ENCODE assay signal across 21 cellular contexts in genomic region chr5:65194871-65195270, GRCh38.
"Had no signal": no experiment of that assay in that cellular context is flagged by ENCODE, and none has a peak within 500 bp of the region (broad histone marks: within the 10 kb centered on the region; RNA-seq: fewer than 3 reads in every experiment).

No MANE protein-coding gene starts in this region.

- H3K36me3 ChIP-seq: neural progenitor cell, pancreas, thyroid gland, uterus had no signal

- H3K9ac ChIP-seq: neural progenitor cell had no signal

- H3K9me3 Mint-ChIP-seq: natural killer cell treated with Interleukin-12 subunit alpha and Interleukin-12 subunit beta and Interleukin-15 and Interleukin-18, amount 100 ng/mL, for 72 hours; neural progenitor cell; type B pancreatic cell had no signal

- H3K4me3 ChIP-seq: dorsolateral prefrontal cortex, mucosa of descending colon, neural progenitor cell, pancreas, smooth muscle cell, thyroid gland, uterus had no signal

- H3K9me3 ChIP-seq: mucosa of descending colon, pancreas, thyroid gland, uterus had no signal

- ATAC-seq: esophagus mucosa; mucosa of descending colon; natural killer cell treated with Interleukin-12 subunit alpha and Interleukin-12 subunit beta and Interleukin-15 and Interleukin-18, amount 100 ng/mL, for 72 hours; pancreas; right cardiac atrium had no signal

- H3K27ac Mint-ChIP-seq: natural killer cell treated with Interleukin-12 subunit alpha and Interleukin-12 subunit beta and Interleukin-15 and Interleukin-18, amount 100 ng/mL, for 72 hours; neural progenitor cell; progenitor cell of endocrine pancreas; type B pancreatic cell had no signal

- H3K36me3 Mint-ChIP-seq: natural killer cell treated with Interleukin-12 subunit alpha and Interleukin-12 subunit beta and Interleukin-15 and Interleukin-18, amount 100 ng/mL, for 72 hours; type B pancreatic cell had no signal

- H3K27ac ChIP-seq: dorsolateral prefrontal cortex, neural progenitor cell, pancreas, thyroid gland, uterus had no signal

- H2AFZ ChIP-seq: neural progenitor cell had no signal

- FAIRE-seq: pancreas had no signal

- H3K4me2 ChIP-seq: neural progenitor cell, smooth muscle cell had no signal

- H3K4me1 ChIP-seq: neural progenitor cell, pancreas, thyroid gland, uterus had no signal

- H3K4me3 Mint-ChIP-seq: natural killer cell treated with Interleukin-12 subunit alpha and Interleukin-12 subunit beta and Interleukin-15 and Interleukin-18, amount 100 ng/mL, for 72 hours; neural progenitor cell; type B pancreatic cell had no signal

- DNase-seq: cortex of kidney; dorsolateral prefrontal cortex; effector CD8-positive, alpha-beta T cell; foreskin melanocyte; head of caudate nucleus; hippocampal formation; kidney glomerular epithelial cell; mucosa of descending colon; nucleus accumbens; pancreas; right cardiac atrium; stimulated activated CD4-positive, alpha-beta T cell treated with anti-CD3 and anti-CD28 coated beads, Interleukin-2, amount 100 ng/mL, for 48 hours; stimulated activated naive CD4-positive, alpha-beta T cell treated with Interleukin-2 at 50 U/mL for 16 hours; thyroid gland; uterus had no signal

- H3K4me1 Mint-ChIP-seq: neural progenitor cell had no signal

- H3K27me3 Mint-ChIP-seq: natural killer cell treated with Interleukin-12 subunit alpha and Interleukin-12 subunit beta and Interleukin-15 and Interleukin-18, amount 100 ng/mL, for 72 hours; progenitor cell of endocrine pancreas; type B pancreatic cell had no signal

- H3K27me3 ChIP-seq: dorsolateral prefrontal cortex, neural progenitor cell, pancreas, thyroid gland, uterus had no signal
